9 cellular contexts compared by ENCODE assay signal in the genomic region with DNA sequence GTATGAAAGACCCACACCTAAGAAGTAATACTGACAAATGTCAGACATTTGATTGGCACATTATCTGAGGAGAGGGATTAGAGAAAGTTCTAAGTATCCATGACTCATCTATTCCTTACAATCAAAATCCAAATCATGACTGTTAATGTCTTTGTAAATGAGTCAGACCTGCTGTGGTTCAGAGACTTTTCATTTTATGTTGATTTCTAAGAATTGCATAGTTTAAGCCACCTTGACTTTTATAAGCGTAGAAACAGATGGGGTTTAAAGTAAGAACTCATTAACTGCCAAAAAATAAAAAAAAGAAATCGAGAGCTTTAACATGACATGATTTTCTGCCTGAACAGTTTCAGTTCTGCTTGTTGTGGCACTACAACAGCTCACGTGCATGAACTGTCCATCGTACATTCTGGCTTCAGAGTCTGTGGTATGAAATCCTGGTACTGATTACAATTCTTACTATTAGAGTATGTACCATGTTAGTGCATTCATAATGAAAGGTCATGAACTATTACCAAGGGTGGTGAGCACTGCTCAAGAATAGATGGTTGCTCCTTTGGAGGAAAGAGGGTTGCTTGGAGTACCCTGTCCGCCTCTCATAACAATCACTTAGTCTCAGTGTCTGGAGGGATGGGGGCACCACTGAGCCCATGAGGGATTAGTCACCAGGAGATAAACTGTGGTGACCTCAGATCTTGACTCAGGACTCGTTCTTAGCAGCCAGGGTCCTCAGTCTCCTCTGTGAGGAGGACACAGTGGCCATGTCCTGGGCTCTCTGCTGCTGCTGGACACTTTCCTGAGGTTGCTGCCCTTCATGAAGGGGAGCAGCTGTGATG. TPM values are rescaled to one million over a fixed set of nuclear protein-coding genes. Genes with fewer than 3 reads are reported as not detected.
DNase-seq lines count a peak whose midpoint lies in the region; ATAC-seq and TF ChIP-seq lines count a peak whose summit lies in the region.
"Had no signal": no experiment of that assay in that cellular context is flagged by ENCODE, and none has a peak within 500 bp of the region (broad histone marks: within the 10 kb centered on the region; RNA-seq: fewer than 3 reads in every experiment).

No MANE protein-coding gene starts in this region.

- intact Hi-C loops in left lung (cut with DNase I) = no loop called here

- H3K9me3 ChIP-seq in left lung = no peaks in the 10 kb centered on the region

- CTCF ChIA-PET in RWPE1 (lab: Yijun Ruan, JAX) = interaction anchor here (1.2 kb wide), 1 partner anchor 10 kb away, joined by 8 read pairs; no protein-coding TSS in a partner anchor

- TF ChIP-seq CTCF in RWPE1 (conservative IDR thresholded peaks at IDR 0.05; ENCODE audit: low read depth) (no peak), left lung (IDR thresholded peaks at IDR 0.05) (no peak)

- H3K27me3 ChIP-seq in ACC112 (ENCODE audit: insufficient read depth, low read length) = no peaks in the 10 kb centered on the region
- H3K27me3 ChIP-seq in left lung = no peaks in the 10 kb centered on the region

- DNase-seq in RWPE1 (ENCODE audit: low spot score) (peak; percentile 81), left lung (no peak), NCI-H69 (lab: John Stamatoyannopoulos, UW) (no peak), erythroblast (lab: John Stamatoyannopoulos, UW) (no peak), NCI-H526 treated with DMSO at 0.1 percent for 48 hours (lab: John Stamatoyannopoulos, UW) (no peak)

- H3K4me3 ChIP-seq in ACC112 (ENCODE audit: low read depth, low read length) = no peak overlapping the region
- no peak overlapping the region for H3K4me3 ChIP-seq in left lung

- TF ChIP-seq POLR2A in erythroblast (IDR thresholded peaks at IDR 0.05; ENCODE audit: low read length) = no peak

- peaks cover 29% of the 10 kb centered on the region for H3K4me1 ChIP-seq in ACC112 (ENCODE audit: control insufficient read depth, insufficient read depth, low read length, unreplicated experiment)
- H3K4me1 ChIP-seq in left lung = peaks cover 0 to 13% of the 10 kb centered on the region in 2 donors

- no peak overlapping the region for H2AFZ ChIP-seq in ACC112 (ENCODE audit: low read length, unreplicated experiment)

- H3K36me3 ChIP-seq in ACC112 (ENCODE audit: insufficient read depth, low read length) (peaks cover 21% of the 10 kb centered on the region), left lung (peaks cover 0 to 69% of the 10 kb centered on the region in 2 donors)

- H3K79me2 ChIP-seq in ACC112 (ENCODE audit: control insufficient read depth, insufficient read depth, low read length, unreplicated experiment) = no peaks in the 10 kb centered on the region

- POLR2A ChIA-PET in RWPE1 (lab: Yijun Ruan, JAX; ENCODE audit: low non-redundant PET) = no interaction called here

- ATAC-seq in GM18870 (IDR thresholded peaks at IDR 0.05; ENCODE audit: unreplicated experiment) (peak; percentile 97), HG02981 (IDR thresholded peaks at IDR 0.05; ENCODE audit: unreplicated experiment) (peak; percentile 99), left lung (peak; percentile 34)

- H3K27ac ChIP-seq in ACC112 (ENCODE audit: low read depth, low read length) (peak overlapping the region; percentile 68), RWPE1 (peak overlapping the region; percentile 96), left lung (peak overlapping the region in 1 of 2 donors; percentile 25)

RNA-seq across cellular contexts. Expression of gene ACSM6, which starts 42.2 kb away (rescaled TPM):
- total RNA-seq in left lung = not detected
- total RNA-seq: epithelial cell of proximal tubule had no signal

RNA-seq across cellular contexts. Expression of gene PDLIM1, which starts 54.5 kb away (rescaled TPM):
- total RNA-seq in left lung = 100 to 1,000 TPM; 176 to 268 TPM

Comparison
In these comparisons a context has a peak if more than half of its experiments do, and no peak if none do; other contexts are left out.
1. ATAC-seq: peak in every context shown above with its lines; median percentile 99 in HG02981; 97 in GM18870; 34 in left lung.